Comparison of ENCODE assay signal across 14 cellular contexts in genomic region chr6:100121854-100122609, GRCh38.
DNase-seq lines count a peak whose midpoint lies in the region; ATAC-seq and TF ChIP-seq lines count a peak whose summit lies in the region.
"Had no signal": no experiment of that assay in that cellular context is flagged by ENCODE, and none has a peak within 500 bp of the region (broad histone marks: within the 10 kb centered on the region; RNA-seq: fewer than 3 reads in every experiment).

No MANE protein-coding gene starts in this region.

- peak in 1 of 2 donors; percentile 5 for DNase-seq in activated T-cell treated with anti-CD3 and anti-CD28 coated beads, Interleukin-2, amount 50 U/mL, for 72 hours
- no peak for DNase-seq in activated T-cell treated with anti-CD3 and anti-CD28 coated beads for 4 hours
- peak; percentile 42 for DNase-seq in fibroblast of gingiva (ENCODE audit: low read depth)
- no peak for DNase-seq in MG63
- DNase-seq in glutamatergic neuron = no peak
- no peak for DNase-seq in germinal center (ENCODE audit: low spot score)
- DNase-seq: EL, NCI-H1092 treated with DMSO at 0.1 percent for 48 hours, NCI-H2081 treated with DMSO at 0.1 percent for 48 hours, NCI-H510A, NCI-H774 had no signal

- no peaks in the 10 kb centered on the region for H3K36me3 Mint-ChIP-seq in activated T-cell treated with anti-CD3 and anti-CD28 coated beads, Interleukin-2, amount 50 U/mL, for 72 hours (ENCODE audit: insufficient read depth in 2 of 2)
- H3K36me3 Mint-ChIP-seq in glutamatergic neuron (ENCODE audit: unreplicated experiment) = no peaks in the 10 kb centered on the region

- peak; percentile 37 to 69 for ATAC-seq in activated T-cell treated with anti-CD3 and anti-CD28 coated beads, Interleukin-2, amount 50 U/mL, for 72 hours (replicated peaks in 1 of 2)
- no peak for ATAC-seq in GM21360 (IDR thresholded peaks at IDR 0.05; ENCODE audit: unreplicated experiment)

- H3K27ac Mint-ChIP-seq in activated T-cell treated with anti-CD3 and anti-CD28 coated beads, Interleukin-2, amount 50 U/mL, for 72 hours = no peak overlapping the region
- H3K27ac Mint-ChIP-seq in glutamatergic neuron (ENCODE audit: unreplicated experiment) = no peak overlapping the region

- TF ChIP-seq CTCF in KMS-11 (conservative IDR thresholded peaks at IDR 0.05; ENCODE audit: low read depth, low read length) (no peak), glutamatergic neuron (IDR thresholded peaks at IDR 0.05; ENCODE audit: partially characterized antibody, unreplicated experiment) (no peak)

- peaks cover 54% of the 10 kb centered on the region for H3K4me1 ChIP-seq in KMS-11 (ENCODE audit: low read depth, poor library complexity, severe bottlenecking)

- no peak overlapping the region for H3K4me3 ChIP-seq in KMS-11 (IDR thresholded peaks at IDR 0.05; ENCODE audit: insufficient read depth, low read depth, low read length)
- H3K4me3 ChIP-seq in MG63 = no peak overlapping the region

- no peaks in the 10 kb centered on the region for H3K9me3 Mint-ChIP-seq in activated T-cell treated with anti-CD3 and anti-CD28 coated beads, Interleukin-2, amount 50 U/mL, for 72 hours
- peaks cover 2% of the 10 kb centered on the region for H3K9me3 Mint-ChIP-seq in glutamatergic neuron (ENCODE audit: unreplicated experiment)

- no peak overlapping the region for H3K4me3 Mint-ChIP-seq in activated T-cell treated with anti-CD3 and anti-CD28 coated beads, Interleukin-2, amount 50 U/mL, for 72 hours
- H3K4me3 Mint-ChIP-seq in glutamatergic neuron (ENCODE audit: unreplicated experiment) = no peak overlapping the region

- peak overlapping the region; percentile 26 for H3K27ac ChIP-seq in KMS-11
- H3K27ac ChIP-seq: C4-2B had no signal

- peaks cover 42% of the 10 kb centered on the region for H3K27me3 Mint-ChIP-seq in activated T-cell treated with anti-CD3 and anti-CD28 coated beads, Interleukin-2, amount 50 U/mL, for 72 hours (ENCODE audit: low read depth)
- peaks cover 1% of the 10 kb centered on the region for H3K27me3 Mint-ChIP-seq in glutamatergic neuron (ENCODE audit: unreplicated experiment)

- H3K4me1 Mint-ChIP-seq in activated T-cell treated with anti-CD3 and anti-CD28 coated beads, Interleukin-2, amount 50 U/mL, for 72 hours (ENCODE audit: low read depth) = peaks cover under 1% of the 10 kb centered on the region
- H3K4me1 Mint-ChIP-seq in glutamatergic neuron (ENCODE audit: low read depth, unreplicated experiment) = peaks cover 13% of the 10 kb centered on the region

- H3K79me2 ChIP-seq in KMS-11 (ENCODE audit: insufficient read depth, low read depth) = no peaks in the 10 kb centered on the region

- no peak overlapping the region for H3K9ac ChIP-seq in KMS-11

- no peaks in the 10 kb centered on the region for H3K9me3 ChIP-seq in MG63

- no peaks in the 10 kb centered on the region for H4K20me1 ChIP-seq in KMS-11 (ENCODE audit: insufficient read depth)

- no peaks in the 10 kb centered on the region for H3K36me3 ChIP-seq in KMS-11 (ENCODE audit: insufficient read depth)
- H3K36me3 ChIP-seq in MG63 = no peaks in the 10 kb centered on the region

- 0 out of 2 replicates have a peak overlapping the region, but pooled peaks have one; percentile 10 for H2AFZ ChIP-seq in KMS-11 (ENCODE audit: low read depth)

- no peaks in the 10 kb centered on the region for H3K27me3 ChIP-seq in KMS-11 (ENCODE audit: insufficient read depth, low read depth)
- no peaks in the 10 kb centered on the region for H3K27me3 ChIP-seq in MG63

- H3K4me2 ChIP-seq in KMS-11 = peak overlapping the region; percentile 31; the same call in 1 of the 2 replicates
